ENCODE assay signal across 8 cellular contexts in genomic region chr14:39467889-39468524, GRCh38. TPM values are rescaled to one million over a fixed set of nuclear protein-coding genes. Genes with fewer than 3 reads are reported as not detected.
DNase-seq lines count a peak whose midpoint lies in the region; ATAC-seq, FAIRE-seq and TF ChIP-seq lines count a peak whose summit lies in the region.

No MANE protein-coding gene starts in this region.

- H3K27me3 ChIP-seq in AG04450 (ENCODE audit: control insufficient read depth, insufficient read depth, low read length): no peaks in the 10 kb centered on the region
- no peaks in the 10 kb centered on the region for H3K27me3 ChIP-seq in CD4-positive, alpha-beta T cell (ENCODE audit: control insufficient read depth, insufficient read depth, low read length)

- H3K9me3 Mint-ChIP-seq in CD4-positive, alpha-beta T cell: peaks cover 2% of the 10 kb centered on the region

- ATAC-seq in HG03045 (IDR thresholded peaks at IDR 0.05; ENCODE audit: unreplicated experiment): peak; percentile 77
- no peak for ATAC-seq in left cardiac atrium
- ATAC-seq in CD4-positive, alpha-beta T cell (ENCODE audit: poor library complexity): no peak

- H3K27ac Mint-ChIP-seq in CD4-positive, alpha-beta T cell: no peak overlapping the region

- H3K4me3 ChIP-seq in AG04450 (ENCODE audit: low read depth, low read length): no peak overlapping the region

- CTCF ChIA-PET in AG04450 (lab: Charles Lee): interaction anchor here (0.8 to 1.5 kb wide), 4 partner anchors 9 to 23 kb away, joined by 3 to 5 read pairs (median 4); no protein-coding TSS in a partner anchor
- CTCF ChIA-PET in CD4-positive, alpha-beta T cell (lab: Charles Lee): no interaction called here

- H3K27ac ChIP-seq in AG04450 (ENCODE audit: low read depth, low read length): no peak overlapping the region
- H3K27ac ChIP-seq in CD4-positive, alpha-beta T cell (ENCODE audit: low read depth, low read length): no peak overlapping the region

- H3K4me3 Mint-ChIP-seq in CD4-positive, alpha-beta T cell: no peak overlapping the region

- H3K9me3 ChIP-seq in AG04450 (ENCODE audit: control insufficient read depth, insufficient read depth, low read length): no peaks in the 10 kb centered on the region
- H3K9me3 ChIP-seq in CD4-positive, alpha-beta T cell (ENCODE audit: control insufficient read depth, low read length): no peaks in the 10 kb centered on the region

- H3K4me1 Mint-ChIP-seq in CD4-positive, alpha-beta T cell (ENCODE audit: low read depth): no peaks in the 10 kb centered on the region

- peak; percentile 89 for FAIRE-seq in GM18507 (lab: Jason Lieb, UNC)

- DNase-seq in AG04450 (ENCODE audit: low read depth, low spot score): no peak
- no peak for DNase-seq in GM18507 (ENCODE audit: extremely low spot score, insufficient read length, low read depth)
- DNase-seq in SHP77 (lab: John Stamatoyannopoulos, UW): peak; percentile 54 to 58
- DNase-seq in iPS-NIHi11 (ENCODE audit: low spot score): peak; percentile 9
- DNase-seq in CD1c-positive myeloid dendritic cell (ENCODE audit: extremely low spot score): no peak
- DNase-seq in left cardiac atrium: no peak
- no peak for DNase-seq in CD4-positive, alpha-beta T cell

- peaks cover 5% of the 10 kb centered on the region for H3K27me3 Mint-ChIP-seq in CD4-positive, alpha-beta T cell

- no peaks in the 10 kb centered on the region for H3K36me3 Mint-ChIP-seq in CD4-positive, alpha-beta T cell (ENCODE audit: low read depth)

- POLR2A ChIA-PET in AG04450 (lab: Yijun Ruan, JAX): no interaction called here
- POLR2A ChIA-PET in CD4-positive, alpha-beta T cell (lab: Charles Lee): no interaction called here

- intact Hi-C loops in left cardiac atrium (cut with DNase I): no loop called here
- intact Hi-C loops in CD4-positive, alpha-beta T cell (cut with DNase I, micrococcal nuclease): no loop called here

- peak; percentile 50 for TF ChIP-seq CTCF in AG04450 (IDR thresholded peaks at IDR 0.05; ENCODE audit: low read depth, low read length)
- TF ChIP-seq CTCF in CD4-positive, alpha-beta T cell (IDR thresholded peaks at IDR 0.05): no peak

RNA-seq across cellular contexts. Expression of gene FBXO33, which starts 35.8 kb away (rescaled TPM):
- polyA plus RNA-seq in AG04450 (2011; rRNA removed): 10.6 and 12.6 TPM in 2 replicates
- polyA minus RNA-seq in AG04450 (2011; rRNA and poly(A)+ RNA removed): 8.4 and 12.6 TPM in 2 replicates
- total RNA-seq in left cardiac atrium: 1 to 10 TPM; 5.2 to 5.3 TPM
- total RNA-seq in CD4-positive, alpha-beta T cell: 10 to 100 TPM; 94.6 to 97.4 TPM

Comparison
In these comparisons a context has a peak if more than half of its experiments do, and no peak if none do; other contexts are left out.
1. DNase-seq: peak in SHP77 (2 of 2) and iPS-NIHi11 (single experiment); none in AG04450 (single experiment), GM18507 (single experiment), CD1c-positive myeloid dendritic cell (single experiment), left cardiac atrium (single experiment) and CD4-positive, alpha-beta T cell (0 of 10).
2. RNA of gene FBXO33, which starts 35.8 kb away (total RNA-seq): 94.6 to 97.4 TPM in CD4-positive, alpha-beta T cell; 5.2 to 5.3 TPM in left cardiac atrium; every median in the first group is over 10 times any median in the second.